27 cellular contexts compared by ENCODE assay signal in genomic region chr13:88153353-88153752, GRCh38.
"Had no signal": no experiment of that assay in that cellular context is flagged by ENCODE, and none has a peak within 500 bp of the region (broad histone marks: within the 10 kb centered on the region; RNA-seq: fewer than 3 reads in every experiment).

No MANE protein-coding gene starts in this region.

- H3K4me3 ChIP-seq: coronary artery, dorsolateral prefrontal cortex, gastroesophageal sphincter, heart right ventricle, hepatocyte had no signal

- H3K36me3 ChIP-seq: brain microvascular endothelial cell, gastroesophageal sphincter, heart right ventricle had no signal

- H3K4me2 ChIP-seq: hepatocyte had no signal

- H3K79me2 ChIP-seq: hepatocyte had no signal

- DNase-seq: activated CD4-positive, alpha-beta memory T cell treated with anti-CD3 and anti-CD28 coated beads, Interleukin-2, amount 10 ng/mL, durations not matched to agents 7 days and 5 days; activated CD4-positive, alpha-beta T cell treated with anti-CD3 and anti-CD28 coated beads for 1 hour; activated CD4-positive, alpha-beta T cell treated with anti-CD3 and anti-CD28 coated beads for 4 hours; activated CD4-positive, alpha-beta T cell treated with anti-CD3 and anti-CD28 coated beads, Interleukin-2, amount 10 ng/mL, durations not matched to agents 7 days and 5 days; activated CD4-positive, alpha-beta T cell treated with anti-CD3 and anti-CD28 coated beads, Interleukin-2, amount 50 U/mL, for 4 hours; activated CD8-positive, alpha-beta memory T cell treated with anti-CD3 and anti-CD28 coated beads, Interleukin-2, amount 50 U/mL, for 48 hours; activated gamma-delta T cell treated with Interleukin-2 at 50 U/mL for 16 hours; activated naive CD4-positive, alpha-beta T cell treated with anti-CD3 and anti-CD28 coated beads, Interleukin-2, amount 50 U/mL, for 16 hours; activated naive CD4-positive, alpha-beta T cell treated with Interleukin-2 at 50 U/mL for 16 hours; activated T-cell treated with anti-CD3 and anti-CD28 coated beads for 4 hours; activated T-cell treated with anti-CD3 and anti-CD28 coated beads, Interleukin-2, amount 50 U/mL, for 24 hours; activated T-cell treated with anti-CD3 and anti-CD28 coated beads, Interleukin-2, amount 50 U/mL, for 72 hours; amniotic stem cell; anterior cingulate cortex; brain microvascular endothelial cell; dorsolateral prefrontal cortex; effector memory CD4-positive, alpha-beta T cell; endodermal cell; foreskin melanocyte; heart right ventricle; T-helper 2 cell had no signal

- H2AFZ ChIP-seq: hepatocyte had no signal

- H3K27ac ChIP-seq: brain microvascular endothelial cell, coronary artery, dorsolateral prefrontal cortex, gastroesophageal sphincter, heart right ventricle, hepatocyte, VCaP had no signal

- ATAC-seq: activated T-cell treated with anti-CD3 and anti-CD28 coated beads, Interleukin-2, amount 50 U/mL, for 72 hours; esophagus mucosa; gastroesophageal sphincter; WTC11 had no signal

- H3K27me3 ChIP-seq: brain microvascular endothelial cell, dorsolateral prefrontal cortex, gastroesophageal sphincter, heart right ventricle, hepatocyte had no signal

- H3K9me3 ChIP-seq: gastroesophageal sphincter had no signal

- H3K4me1 ChIP-seq: gastroesophageal sphincter, heart right ventricle had no signal
